In the genomic region with DNA sequence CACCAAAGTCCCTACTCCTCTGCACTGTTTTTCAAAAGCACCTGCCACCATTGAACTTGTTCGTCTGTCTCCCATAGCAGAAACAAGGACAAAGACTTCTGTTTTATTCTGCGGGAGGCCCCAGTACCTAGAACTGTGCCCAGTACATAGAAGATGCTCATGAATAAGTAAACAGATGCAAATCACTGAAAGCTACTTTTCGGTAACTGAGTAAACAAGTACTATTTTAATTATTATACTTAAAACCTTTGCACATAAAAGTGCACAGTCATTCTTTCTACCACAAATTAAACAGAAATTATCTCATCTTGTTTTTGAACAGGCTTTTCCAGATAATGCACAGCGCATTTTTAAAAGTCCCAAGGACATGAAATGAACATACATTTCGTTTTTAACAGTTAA, we compare ENCODE assay signal across 9 cellular contexts. TPM values are rescaled to one million over a fixed set of nuclear protein-coding genes. Genes with fewer than 3 reads are reported as not detected.
DNase-seq lines count a peak whose midpoint lies in the region; ATAC-seq and TF ChIP-seq lines count a peak whose summit lies in the region.
"Had no signal": no experiment of that assay in that cellular context is flagged by ENCODE, and none has a peak within 500 bp of the region (broad histone marks: within the 10 kb centered on the region; RNA-seq: fewer than 3 reads in every experiment).

No MANE protein-coding gene starts in this region.

- H3K56ac ChIP-seq in H9 (ENCODE audit: insufficient read length, low read depth, low read length): no peak overlapping the region

- H4K20me1 ChIP-seq in H9 (ENCODE audit: control insufficient read depth, insufficient read depth, insufficient read length): no peaks in the 10 kb centered on the region

- DNase-seq in H9: no peak
- DNase-seq in SK-N-MC (ENCODE audit: low read depth, low spot score): no peak
- no peak for DNase-seq in progenitor cell of endocrine pancreas (ENCODE audit: low spot score, unreplicated experiment)
- no peak for DNase-seq in NCI-H1694 treated with DMSO at 0.1 percent for 48 hours (lab: John Stamatoyannopoulos, UW)
- no peak for DNase-seq in GOT3 (lab: John Stamatoyannopoulos, UW)
- DNase-seq: sigmoid colon had no signal

- no peaks in the 10 kb centered on the region; a peak in 1 of 5 replicates for H3K9me3 Mint-ChIP-seq in H9
- H3K9me3 Mint-ChIP-seq in progenitor cell of endocrine pancreas (ENCODE audit: low read depth): no peaks in the 10 kb centered on the region

- H2BK12ac ChIP-seq in H9 (ENCODE audit: insufficient read length, low read depth, low read length): no peak overlapping the region

- no peak overlapping the region for H2BK20ac ChIP-seq in H9 (ENCODE audit: low read depth, low read length, poor library complexity, severe bottlenecking)

- ATAC-seq in GM18498 (IDR thresholded peaks at IDR 0.05; ENCODE audit: unreplicated experiment) (no peak), HG03045 (IDR thresholded peaks at IDR 0.05; ENCODE audit: unreplicated experiment) (no peak)

- H3K27ac ChIP-seq in H9 (ENCODE audit: insufficient read length, low read depth, low read length) (no peak overlapping the region), SK-N-MC (peak overlapping the region; percentile 60)

- H3K79me1 ChIP-seq in H9 (ENCODE audit: insufficient read depth, low read depth, low read length, poor library complexity, severe bottlenecking): peaks cover 5% of the 10 kb centered on the region

- peaks cover 13 to 25% (median 25%) of the 10 kb centered on the region in 3 experiments; a peak in 6 of 7 replicates for H3K36me3 Mint-ChIP-seq in H9 (ENCODE audit: insufficient read depth in 1 of 3, low read depth in 3 of 3)
- H3K36me3 Mint-ChIP-seq in progenitor cell of endocrine pancreas (ENCODE audit: insufficient read depth): peaks cover 10% of the 10 kb centered on the region

- peak overlapping the region; percentile 2 for H3K4me2 ChIP-seq in H9 (ENCODE audit: insufficient read depth, insufficient read length, low read length)

- peaks cover 18% of the 10 kb centered on the region for H3K23me2 ChIP-seq in H9 (ENCODE audit: insufficient read length, low read depth, low read length, poor library complexity, severe bottlenecking)

- H3K36me3 ChIP-seq in SK-N-MC (ENCODE audit: insufficient read depth, low read length) (peaks cover 34% of the 10 kb centered on the region), endocrine pancreas (ENCODE audit: control insufficient read depth, insufficient read depth, low read length) (no peaks in the 10 kb centered on the region)
- H3K36me3 ChIP-seq: sigmoid colon had no signal

- no peak overlapping the region for H4K5ac ChIP-seq in H9 (ENCODE audit: insufficient read length, low read depth, low read length)

- no peak overlapping the region for H2BK120ac ChIP-seq in H9 (ENCODE audit: low read depth, low read length, poor library complexity, severe bottlenecking)

- H3K4me3 ChIP-seq in SK-N-MC: peak overlapping the region; percentile 98
- peak overlapping the region; percentile 93 for H3K4me3 ChIP-seq in endocrine pancreas (ENCODE audit: control insufficient read depth, insufficient read depth, low read length)
- H3K4me3 ChIP-seq: sigmoid colon had no signal

- H2BK15ac ChIP-seq in H9 (ENCODE audit: low read depth, low read length): no peak overlapping the region

- H3K27ac Mint-ChIP-seq in H9 (peak overlapping the region in 2 of 3 experiments; percentile 0 to 86; a peak in 3 of 7 replicates), progenitor cell of endocrine pancreas (peak overlapping the region; percentile 79)

- H3K4me1 Mint-ChIP-seq in H9 (peaks cover 27 to 29% of the 10 kb centered on the region in 2 experiments), progenitor cell of endocrine pancreas (ENCODE audit: low read depth) (peaks cover 29% of the 10 kb centered on the region)

- no peak overlapping the region for H3K14ac ChIP-seq in H9 (ENCODE audit: insufficient read depth, low read length)

- no peak overlapping the region for H3K23ac ChIP-seq in H9 (ENCODE audit: insufficient read length, low read depth, low read length)

- no peak overlapping the region for H3K4ac ChIP-seq in H9 (ENCODE audit: low read depth, low read length)

- H3K27me3 Mint-ChIP-seq in H9 (ENCODE audit: low read depth) (no peaks in the 10 kb centered on the region), progenitor cell of endocrine pancreas (no peaks in the 10 kb centered on the region)

- H3K4me3 Mint-ChIP-seq in H9 (peak overlapping the region; percentile 94; a peak in 3 of 5 replicates), progenitor cell of endocrine pancreas (ENCODE audit: low read depth) (peak overlapping the region; percentile 98)

- TF ChIP-seq CTCF in H9 (conservative IDR thresholded peaks at IDR 0.05) (no peak), progenitor cell of endocrine pancreas (IDR thresholded peaks at IDR 0.05; ENCODE audit: unreplicated experiment) (no peak)

- no peak overlapping the region for H4K8ac ChIP-seq in H9 (replicated peaks; ENCODE audit: insufficient read length, low read depth, low read length)

- peaks cover 68% of the 10 kb centered on the region; the same call in 1 of the 2 replicates for H3K79me2 ChIP-seq in H9 (ENCODE audit: insufficient read depth, low read length)

- H3K9ac ChIP-seq in H9 (ENCODE audit: extremely low read depth, insufficient read length, low read length) (no peak overlapping the region), SK-N-MC (ENCODE audit: insufficient read length) (peak overlapping the region; percentile 99), endocrine pancreas (ENCODE audit: control insufficient read depth, insufficient read depth, low read length) (no peak overlapping the region)

- no peaks in the 10 kb centered on the region for H3K9me3 ChIP-seq in H9 (ENCODE audit: control insufficient read depth, low read depth, low read length)
- H3K9me3 ChIP-seq in SK-N-MC (ENCODE audit: low read depth, low read length): no peaks in the 10 kb centered on the region
- no peaks in the 10 kb centered on the region for H3K9me3 ChIP-seq in endocrine pancreas (ENCODE audit: control insufficient read depth, low read length)
- H3K9me3 ChIP-seq: sigmoid colon had no signal

- H3T11ph ChIP-seq in H9 (ENCODE audit: low read length): no peak overlapping the region

- H2AFZ ChIP-seq in H9 (ENCODE audit: low read length): no peak overlapping the region

- no peaks in the 10 kb centered on the region for H3K27me3 ChIP-seq in H9 (ENCODE audit: insufficient read depth, low read length)
- no peaks in the 10 kb centered on the region for H3K27me3 ChIP-seq in endocrine pancreas (ENCODE audit: control insufficient read depth, insufficient read depth, low read length)
- H3K27me3 ChIP-seq: sigmoid colon had no signal

- peaks cover 4% of the 10 kb centered on the region for H3K4me1 ChIP-seq in H9 (ENCODE audit: insufficient read depth, low read length)
- H3K4me1 ChIP-seq in endocrine pancreas (ENCODE audit: control insufficient read depth, insufficient read depth, low read length): peaks cover 17% of the 10 kb centered on the region

- no peak overlapping the region for H2BK5ac ChIP-seq in H9 (ENCODE audit: insufficient read length, low read length)

- no peak overlapping the region for H3K18ac ChIP-seq in H9 (ENCODE audit: insufficient read length, low read depth, low read length)

- no peak overlapping the region for H4K91ac ChIP-seq in H9 (ENCODE audit: insufficient read length, low read depth, low read length)

- H2AK5ac ChIP-seq in H9 (ENCODE audit: insufficient read length, low read length): no peak overlapping the region

- WGBS in H9 (ENCODE audit: extremely low coverage, insufficient read length, low lambda C conversion rate): no CpG with 5 or more reads among the region's 5 CpGs

RNA-seq across cellular contexts. Expression of a gene that starts 3.8 kb away (rescaled TPM):
- 212 and 217 TPM in 2 replicates for total RNA-seq in H9 (2021)
- total RNA-seq in progenitor cell of endocrine pancreas: 184 and 201 TPM in 2 replicates

RNA-seq across cellular contexts. Expression of a gene that starts 59.1 kb away (rescaled TPM):
- total RNA-seq in H9 (2021) (41.5 and 42.8 TPM in 2 replicates), progenitor cell of endocrine pancreas (1.2 and 1.9 TPM in 2 replicates)

Comparison
In these comparisons a context has a peak if more than half of its experiments do, and no peak if none do; other contexts are left out.
1. RNA of a gene that starts 59.1 kb away (total RNA-seq): 41.5 to 42.8 TPM in H9; 1.2 to 1.9 TPM in progenitor cell of endocrine pancreas; every median in the first group is over 10 times any median in the second.